1 cellular context compared by ENCODE assay signal in the genomic region with DNA sequence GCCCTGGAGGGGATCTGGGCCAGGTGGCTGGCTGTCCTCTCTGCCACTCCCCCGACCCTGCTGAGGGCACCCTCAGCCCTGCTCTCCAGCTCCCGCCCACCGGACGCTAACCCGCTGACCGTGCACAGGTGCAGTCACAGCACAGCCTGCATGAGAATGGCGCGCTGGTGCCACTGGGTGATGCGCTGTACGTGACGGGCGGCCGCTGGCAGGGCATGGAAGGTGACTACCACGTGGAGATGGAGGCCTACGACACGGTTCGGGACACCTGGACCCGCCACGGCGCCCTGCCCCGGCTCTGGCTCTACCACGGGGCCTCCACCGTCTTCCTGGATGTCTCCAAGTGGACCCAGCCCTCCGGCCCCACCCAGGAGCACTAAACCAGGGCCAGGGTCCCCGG.
TF ChIP-seq lines count a peak whose summit lies in the region.

No MANE protein-coding gene starts in this region.

TF ChIP-seq in H1, 55 proteins besides CTCF, POLR2A, EP300 and RAD21:
- TF ChIP-seq SP4 (IDR thresholded peaks at IDR 0.05; ENCODE audit: low read length) (no peak), SIX5 (IDR thresholded peaks at IDR 0.05; ENCODE audit: low read depth, low read length) (no peak), NANOG (IDR thresholded peaks at IDR 0.05; ENCODE audit: insufficient read depth, low read depth, low read length, poor library complexity, severe bottlenecking) (no peak), YY1 (IDR thresholded peaks at IDR 0.05; ENCODE audit: low read depth, low read length) (no peak), CHD1 (IDR thresholded peaks at IDR 0.05; ENCODE audit: low read depth, low read length) (no peak), JUN (IDR thresholded peaks at IDR 0.05; ENCODE audit: low read depth, low read length) (no peak), HDAC2 (IDR thresholded peaks at IDR 0.05; ENCODE audit: borderline replicate concordance in 1 of 2, low read depth in 2 of 2, low read length in 2 of 2) (no peak), SUZ12 (IDR thresholded peaks at IDR 0.05; ENCODE audit: low read length) (no peak), TCF12 (IDR thresholded peaks at IDR 0.05; ENCODE audit: low read depth, low read length) (no peak), GTF2F1 (IDR thresholded peaks at IDR 0.05; ENCODE audit: borderline replicate concordance, low read depth, low read length) (no peak), SP2 (IDR thresholded peaks at IDR 0.05; ENCODE audit: low read length) (no peak), CBX8 (IDR thresholded peaks at IDR 0.05; ENCODE audit: borderline replicate concordance, low read depth, low read length) (no peak), EZH2 (IDR thresholded peaks at IDR 0.05; ENCODE audit: low read depth, low read length, severe bottlenecking) (no peak), SRF (IDR thresholded peaks at IDR 0.05; ENCODE audit: low read depth, low read length) (no peak), RXRA (IDR thresholded peaks at IDR 0.05; ENCODE audit: insufficient read depth, low read depth, low read length) (no peak), CHD2 (IDR thresholded peaks at IDR 0.05; ENCODE audit: low read length) (no peak), GABPA (IDR thresholded peaks at IDR 0.05; ENCODE audit: borderline replicate concordance, insufficient read depth, low read length) (no peak), CEBPB (IDR thresholded peaks at IDR 0.05; ENCODE audit: low read depth, low read length) (no peak), RBBP5 (IDR thresholded peaks at IDR 0.05; ENCODE audit: borderline replicate concordance, low read depth, low read length) (no peak)
- TF ChIP-seq, protein P1, sequence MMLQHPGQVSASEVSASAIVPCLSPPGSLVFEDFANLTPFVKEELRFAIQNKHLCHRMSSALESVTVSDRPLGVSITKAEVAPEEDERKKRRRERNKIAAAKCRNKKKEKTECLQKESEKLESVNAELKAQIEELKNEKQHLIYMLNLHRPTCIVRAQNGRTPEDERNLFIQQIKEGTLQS (IDR thresholded peaks at IDR 0.05; ENCODE audit: insufficient read depth, low read depth, low read length), result no peak
TF ChIP-seq in H1: peak in this region for 0.
